In genomic region chr14:37230551-37231194, GRCh38 we compare ENCODE assay signal across 7 cellular contexts. TPM values are rescaled to one million over a fixed set of nuclear protein-coding genes. Genes with fewer than 3 reads are reported as not detected.
A peak's percentile ranks its signal among the peaks of the same experiment; 100 is the strongest.
DNase-seq lines count a peak whose midpoint lies in the region; ATAC-seq and TF ChIP-seq lines count a peak whose summit lies in the region.

No MANE protein-coding gene starts in this region.

- H3K36me3 ChIP-seq in GM06990 (ENCODE audit: control insufficient read depth, insufficient read depth, low read length): no peaks in the 10 kb centered on the region
- no peaks in the 10 kb centered on the region for H3K36me3 ChIP-seq in prostate gland

- H3K4me3 ChIP-seq in GM06990 (replicated peaks; ENCODE audit: low read depth, low read length): no peak overlapping the region
- H3K4me3 ChIP-seq in fibroblast of the aortic adventitia (ENCODE audit: low read depth, low read length): no peak overlapping the region
- no peak overlapping the region for H3K4me3 ChIP-seq in prostate gland

- no peaks in the 10 kb centered on the region for H3K9me3 ChIP-seq in prostate gland

- DNase-seq in GM06990 (ENCODE audit: extremely low read depth, insufficient read length): no peak
- DNase-seq in HEK293T (ENCODE audit: extremely low spot score): peak; percentile 39
- peak; percentile 80 for DNase-seq in NCI-H1436 (lab: John Stamatoyannopoulos, UW)
- DNase-seq in fibroblast of the aortic adventitia (ENCODE audit: low read depth): peak; percentile 84
- peak; percentile 50 for DNase-seq in prostate gland (ENCODE audit: low spot score)

- H3K27me3 ChIP-seq in GM06990 (replicated peaks; ENCODE audit: control insufficient read depth, insufficient read depth, low read length) (no peaks in the 10 kb centered on the region), prostate gland (replicated peaks; ENCODE audit: insufficient read depth) (no peaks in the 10 kb centered on the region)

- CTCF ChIA-PET in HEK293T (lab: Yijun Ruan, JAX): interaction anchor here (0.5 to 2.1 kb wide), 18 partner anchors 9 to 1536 kb away, joined by 3 to 9 read pairs (median 4); partner anchors contain the start of gene NKX2-8

- H3K27ac ChIP-seq in prostate gland: no peak overlapping the region

- POLR2A ChIA-PET in HEK293T (lab: Yijun Ruan, JAX): interaction anchor here (0.8 kb wide), 1 partner anchor 33 kb away, joined by 3 read pairs; the partner anchor contains the start of gene MIPOL1

- no peaks in the 10 kb centered on the region for H3K4me1 ChIP-seq in prostate gland (replicated peaks)

- peak; percentile 68; the same call in 1 of the 3 replicates for ATAC-seq in SK-N-SH treated with all-trans-retinoic acid at 6 μM for 48 hours
- no peak for ATAC-seq in GM21390 (IDR thresholded peaks at IDR 0.05; ENCODE audit: unreplicated experiment)

- intact Hi-C loops in prostate gland (cut with DNase I): no loop called here

- peak; percentile 66 for TF ChIP-seq CTCF in GM06990 (IDR thresholded peaks at IDR 0.05; ENCODE audit: insufficient read depth, low read length, poor library complexity, severe bottlenecking)
- peak; percentile 69 for TF ChIP-seq CTCF in fibroblast of the aortic adventitia (IDR thresholded peaks at IDR 0.05; ENCODE audit: insufficient read depth, low read length)
- TF ChIP-seq CTCF in prostate gland (IDR thresholded peaks at IDR 0.05): peak; percentile 52 to 90 (median 84)

- WGBS in prostate gland: 58% methylated on average over 5 of the region's 5 CpGs

- no peak for TF ChIP-seq POLR2A in prostate gland (IDR thresholded peaks at IDR 0.05)

TF ChIP-seq in HEK293T, 16 proteins besides CTCF, POLR2A, EP300 and RAD21:
- TF ChIP-seq ARNT (IDR thresholded peaks at IDR 0.05): no peak
- TF ChIP-seq CTBP1 (IDR thresholded peaks at IDR 0.05; ENCODE audit: borderline replicate concordance): no peak
- no peak for TF ChIP-seq LEF1 (IDR thresholded peaks at IDR 0.05; ENCODE audit: borderline replicate concordance)
- no peak for TF ChIP-seq FOXK2 (IDR thresholded peaks at IDR 0.05)
- no peak for TF ChIP-seq BHLHE40 (IDR thresholded peaks at IDR 0.05; ENCODE audit: borderline replicate concordance)
- TF ChIP-seq HDGF (IDR thresholded peaks at IDR 0.05; ENCODE audit: borderline replicate concordance): no peak
- no peak for TF ChIP-seq ZNF384 (IDR thresholded peaks at IDR 0.05)
- no peak for TF ChIP-seq TARDBP (IDR thresholded peaks at IDR 0.05)
- no peak for TF ChIP-seq L3MBTL2 (conservative IDR thresholded peaks at IDR 0.05)
- TF ChIP-seq SUZ12 (IDR thresholded peaks at IDR 0.05): no peak
- no peak for TF ChIP-seq PKNOX1 (IDR thresholded peaks at IDR 0.05)
- no peak for TF ChIP-seq SP1 (IDR thresholded peaks at IDR 0.05)
- no peak for TF ChIP-seq FOXA1 (IDR thresholded peaks at IDR 0.05)
- no peak for TF ChIP-seq NFRKB (IDR thresholded peaks at IDR 0.05)
- no peak for TF ChIP-seq FOXM1 (IDR thresholded peaks at IDR 0.05; ENCODE audit: borderline replicate concordance)
- TF ChIP-seq ELF4 (IDR thresholded peaks at IDR 0.05): no peak

TF ChIP-seq in SK-N-SH treated with all-trans-retinoic acid at 6 μM for 48 hours, 23 proteins besides CTCF, POLR2A, EP300 and RAD21:
- no peak for TF ChIP-seq TCF4 (CRISPR knock-in tag; IDR thresholded peaks at IDR 0.05; ENCODE audit: borderline replicate concordance)
- TF ChIP-seq OSR1 (CRISPR knock-in tag; IDR thresholded peaks at IDR 0.05): no peak
- no peak for TF ChIP-seq ZNF8 (CRISPR knock-in tag; IDR thresholded peaks at IDR 0.05)
- TF ChIP-seq ZFP30 (CRISPR knock-in tag; IDR thresholded peaks at IDR 0.05): no peak
- TF ChIP-seq ESRRG (CRISPR knock-in tag; IDR thresholded peaks at IDR 0.05): no peak

RNA-seq across cellular contexts. Expression of gene MIPOL1, which starts 32.9 kb away (rescaled TPM):
- total RNA-seq in fibroblast of the aortic adventitia (ENCODE audit: low replicate concordance) (12.5 and 32.1 TPM in 2 replicates), prostate gland (10 to 100 TPM; 14.4 to 31.4 TPM)

RNA-seq across cellular contexts. Expression of gene SLC25A21, which starts 58.3 kb away (rescaled TPM):
- total RNA-seq in fibroblast of the aortic adventitia (ENCODE audit: low replicate concordance) (0.49 and 1.2 TPM in 2 replicates), prostate gland (1 to 10 TPM; 1.5 to 7.7 TPM)
